ENCODE assay signal across 8 cellular contexts in the genomic region with DNA sequence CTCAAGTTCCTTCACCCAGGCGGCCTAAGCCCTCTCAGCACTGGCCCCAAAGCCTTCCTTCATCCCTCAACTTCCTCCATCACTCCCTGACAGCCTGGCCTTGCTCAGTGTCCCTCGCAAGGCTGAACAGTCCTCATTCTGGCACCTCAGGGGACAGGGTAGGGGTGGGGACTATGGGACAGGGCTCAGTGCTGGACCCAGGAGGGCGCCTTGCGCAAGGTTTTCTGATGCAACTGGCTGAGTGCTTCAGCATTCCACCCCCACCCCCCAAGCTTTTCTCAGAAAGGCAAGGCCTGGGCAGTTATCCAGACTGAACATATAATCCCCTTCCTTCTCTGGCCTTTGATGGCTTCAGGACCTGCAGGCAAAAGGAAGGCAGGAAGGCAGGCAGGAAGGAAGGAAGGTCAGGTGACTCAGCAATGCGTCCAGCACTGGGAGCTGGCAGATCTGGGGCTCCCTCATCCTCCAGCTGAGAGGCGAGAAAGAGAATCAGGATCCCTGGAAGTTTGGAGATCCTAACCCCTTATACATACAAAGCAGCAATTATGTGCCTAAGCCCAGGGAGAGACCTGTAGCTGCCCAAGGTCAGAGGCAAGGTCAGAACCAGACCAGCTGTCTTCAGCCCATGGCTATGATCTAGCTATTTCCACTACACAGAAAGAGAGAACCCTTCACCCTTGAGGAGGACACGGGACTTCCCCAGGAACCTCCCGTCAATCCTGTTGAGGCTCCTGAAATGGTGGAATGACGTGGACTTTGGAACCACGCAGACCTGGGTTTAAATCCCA. TPM values are rescaled to one million over a fixed set of nuclear protein-coding genes. Genes with fewer than 3 reads are reported as not detected.
DNase-seq lines count a peak whose midpoint lies in the region; ATAC-seq, FAIRE-seq and TF ChIP-seq lines count a peak whose summit lies in the region.

No MANE protein-coding gene starts in this region.

- ATAC-seq in esophagus mucosa: peak; percentile 66
- ATAC-seq in pancreas: peak; percentile 76 to 86 (median 80)
- no peak for ATAC-seq in GM19463 (IDR thresholded peaks at IDR 0.05; ENCODE audit: unreplicated experiment)

- H3K36me3 ChIP-seq in OCI-LY3 (replicated peaks; ENCODE audit: low read depth, low read length) (no peaks in the 10 kb centered on the region), pancreas (no peaks in the 10 kb centered on the region)
- H3K36me3 ChIP-seq in effector memory CD4-positive, alpha-beta T cell (ENCODE audit: control insufficient read depth, insufficient read depth, low read length): no peaks in the 10 kb centered on the region

- H3K9me3 ChIP-seq in OCI-LY3 (ENCODE audit: insufficient read depth, low read length): no peaks in the 10 kb centered on the region
- H3K9me3 ChIP-seq in pancreas: no peaks in the 10 kb centered on the region
- H3K9me3 ChIP-seq in effector memory CD4-positive, alpha-beta T cell (ENCODE audit: control insufficient read depth, low read length): no peaks in the 10 kb centered on the region

- H3K27me3 ChIP-seq in OCI-LY3 (ENCODE audit: low read depth, low read length): peaks cover 3% of the 10 kb centered on the region; the same call in 1 of the 2 replicates
- H3K27me3 ChIP-seq in pancreas: no peaks in the 10 kb centered on the region
- no peaks in the 10 kb centered on the region for H3K27me3 ChIP-seq in effector memory CD4-positive, alpha-beta T cell (replicated peaks; ENCODE audit: control insufficient read depth, insufficient read depth, low read length, poor library complexity, severe bottlenecking)

- 0 out of 2 replicates have a peak overlapping the region, but pooled peaks have one; percentile 7 for H3K4me2 ChIP-seq in OCI-LY3 (ENCODE audit: low read length)

- H4K20me1 ChIP-seq in OCI-LY3 (ENCODE audit: insufficient read depth, low read length): no peaks in the 10 kb centered on the region

- WGBS in pancreas, 2 donors: 58 to 62% methylated on average over 10 of the region's 10 CpGs

- H3K4me1 ChIP-seq in OCI-LY3 (ENCODE audit: low read length) (peaks cover 13% of the 10 kb centered on the region), pancreas (peaks cover 10 to 30% (median 10%) of the 10 kb centered on the region in 3 donors)
- H3K4me1 ChIP-seq in effector memory CD4-positive, alpha-beta T cell (ENCODE audit: control insufficient read depth, insufficient read depth, low read length, poor library complexity, severe bottlenecking): peaks cover 4% of the 10 kb centered on the region

- intact Hi-C loops in pancreas (cut with DNase I): no loop called here

- H2AFZ ChIP-seq in OCI-LY3 (ENCODE audit: low read depth, low read length): no peak overlapping the region; the same call in 1 of the 2 replicates

- H3K9ac ChIP-seq in OCI-LY3 (ENCODE audit: low read length): no peak overlapping the region

- no peaks in the 10 kb centered on the region for H3K79me2 ChIP-seq in OCI-LY3 (ENCODE audit: low read length)

- no peak for FAIRE-seq in pancreas (lab: Jason Lieb, UNC)

- TF ChIP-seq CTCF in OCI-LY3 (IDR thresholded peaks at IDR 0.05; ENCODE audit: low read depth, low read length) (no peak), pancreas (IDR thresholded peaks at IDR 0.05) (no peak)

- no peak overlapping the region for H3K27ac ChIP-seq in OCI-LY3 (ENCODE audit: low read length)
- peak overlapping the region; percentile 46 to 75 (median 62) for H3K27ac ChIP-seq in pancreas
- H3K27ac ChIP-seq in effector memory CD4-positive, alpha-beta T cell (ENCODE audit: insufficient read depth, low read length, poor library complexity, severe bottlenecking): no peak overlapping the region

- DNase-seq in DMS153 (lab: John Stamatoyannopoulos, UW) (peak; percentile 50), DMS153 treated with DMSO at 0.1 percent for 48 hours (lab: John Stamatoyannopoulos, UW; ENCODE audit: unreplicated experiment) (no peak), pancreas (peak; percentile 54 to 88 (median 72)), NCI-H524 treated with DMSO at 0.1 percent for 48 hours (lab: John Stamatoyannopoulos, UW) (no peak)
- DNase-seq in effector memory CD4-positive, alpha-beta T cell: no peak

- no peak overlapping the region for H3K4me3 ChIP-seq in OCI-LY3 (ENCODE audit: low read length)
- H3K4me3 ChIP-seq in pancreas: no peak overlapping the region
- H3K4me3 ChIP-seq in effector memory CD4-positive, alpha-beta T cell (ENCODE audit: insufficient read depth, low read depth, low read length, poor library complexity, severe bottlenecking): no peak overlapping the region

RNA-seq across cellular contexts. Expression of a gene that starts 8.6 kb away (rescaled TPM):
- total RNA-seq in esophagus mucosa: 58.0 TPM
- total RNA-seq in pancreas: 10 to 100 TPM in 1 of 6 donors, 1 to 10 TPM in 5; 4.4 to 97.7 (median 6.6) TPM
- 10 to 100 TPM in 1 of 2 donors, 1 to 10 TPM in 1; 6.5 to 12.8 TPM for polyA plus RNA-seq in pancreas

RNA-seq across cellular contexts. Expression of a gene that starts 25.0 kb away (rescaled TPM):
- total RNA-seq in esophagus mucosa (7.1 TPM), pancreas (10 to 100 TPM; 10.7 to 23.0 (median 15.3) TPM)
- polyA plus RNA-seq in pancreas: 10 to 100 TPM; 25.5 to 41.3 TPM

RNA-seq across cellular contexts. Expression of a gene that starts 36.1 kb away (rescaled TPM):
- 55.2 TPM for total RNA-seq in esophagus mucosa
- total RNA-seq in pancreas: 10 to 100 TPM; 34.9 to 62.0 (median 41.1) TPM
- polyA plus RNA-seq in pancreas: 100 to 1,000 TPM; 130 to 148 TPM

RNA-seq across cellular contexts. Expression of a gene that starts 46.6 kb away (rescaled TPM):
- total RNA-seq in esophagus mucosa: 4.5 TPM
- total RNA-seq in pancreas: 1 to 10 TPM; 4.3 to 8.8 (median 6.5) TPM
- 1 to 10 TPM; 2.9 to 4.8 TPM for polyA plus RNA-seq in pancreas

Comparison
In these comparisons a context has a peak if more than half of its experiments do, and no peak if none do; other contexts are left out.
1. DNase-seq: peak in DMS153 (single experiment) and pancreas (6 of 6); none in DMS153 treated with DMSO at 0.1 percent for 48 hours (single experiment), effector memory CD4-positive, alpha-beta T cell (0 of 3) and NCI-H524 treated with DMSO at 0.1 percent for 48 hours (single experiment).
2. H3K27ac ChIP-seq: peak in pancreas (4 of 4); none in OCI-LY3 (single experiment) and effector memory CD4-positive, alpha-beta T cell (single experiment).